1 cellular context compared by ENCODE assay signal in the genomic region with DNA sequence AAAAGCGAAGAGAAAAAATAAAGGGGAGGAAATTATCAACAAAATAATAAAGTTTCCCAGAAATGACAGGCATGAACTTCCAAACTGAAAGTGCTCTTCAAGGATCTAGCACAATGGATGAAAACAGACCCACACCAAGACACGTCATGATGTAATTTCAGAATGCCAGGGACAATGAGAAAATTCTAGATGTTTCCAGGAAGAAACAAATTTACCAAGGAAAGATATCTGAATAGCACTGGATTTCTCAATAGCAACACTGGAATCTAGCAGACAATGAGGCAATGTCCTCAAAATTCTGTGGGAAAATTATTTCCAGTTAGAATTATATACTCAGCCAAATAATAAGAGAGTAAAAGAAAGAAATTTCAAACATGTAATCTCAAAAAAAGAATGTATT.
TF ChIP-seq lines count a peak whose summit lies in the region.

No MANE protein-coding gene starts in this region.

TF ChIP-seq in GM23338, 12 proteins besides CTCF, POLR2A, EP300 and RAD21 (continued from another document):
- TF ChIP-seq ZNF114 (CRISPR knock-in tag; IDR thresholded peaks at IDR 0.05) (no peak), NANOG (IDR thresholded peaks at IDR 0.05; ENCODE audit: borderline replicate concordance) (no peak), STAT1 (IDR thresholded peaks at IDR 0.05; ENCODE audit: unreplicated experiment) (no peak), JUNB (IDR thresholded peaks at IDR 0.05; ENCODE audit: unreplicated experiment) (no peak), POLR2AphosphoS5 (IDR thresholded peaks at IDR 0.05; ENCODE audit: low read depth) (no peak), ZNF331 (CRISPR knock-in tag; IDR thresholded peaks at IDR 0.05; ENCODE audit: low read depth) (no peak)
TF ChIP-seq in GM23338: peak in this region for 0.
